Comparison of ENCODE assay signal across 1 cellular context in genomic region chr2:181790716-181791649, GRCh38.
A peak's percentile ranks its signal among the peaks of the same experiment; 100 is the strongest.
TF ChIP-seq lines count a peak whose summit lies in the region.

No MANE protein-coding gene starts in this region.

TF ChIP-seq in HepG2, 621 proteins besides CTCF, POLR2A, EP300 and RAD21 (continued from another document and continues in another):
- TF ChIP-seq PRDM10 (CRISPR knock-in tag; IDR thresholded peaks at IDR 0.05; ENCODE audit: low read depth): no peak
- peak; percentile 73; the same call in 1 of the 2 replicates for TF ChIP-seq ZNF609 (CRISPR knock-in tag; IDR thresholded peaks at IDR 0.05; ENCODE audit: borderline replicate concordance)
- no peak for TF ChIP-seq ZNF816 (CRISPR knock-in tag; IDR thresholded peaks at IDR 0.05; ENCODE audit: borderline replicate concordance)
- no peak for TF ChIP-seq NR0B2 (CRISPR knock-in tag; IDR thresholded peaks at IDR 0.05)
- no peak for TF ChIP-seq IRX3 (CRISPR knock-in tag; IDR thresholded peaks at IDR 0.05; ENCODE audit: borderline replicate concordance, low read depth)
- 0 out of 2 replicates have a peak, but pooled peaks have one; percentile 22 for TF ChIP-seq ZNF337 (CRISPR knock-in tag; IDR thresholded peaks at IDR 0.05; ENCODE audit: borderline replicate concordance, low read depth)
- TF ChIP-seq ZUFSP (CRISPR knock-in tag; IDR thresholded peaks at IDR 0.05; ENCODE audit: borderline replicate concordance): no peak
- TF ChIP-seq ZSCAN29 (CRISPR knock-in tag; conservative IDR thresholded peaks at IDR 0.05): 0 out of 2 replicates have a peak, but pooled peaks have one; percentile 33
- TF ChIP-seq KDM4B (CRISPR knock-in tag; IDR thresholded peaks at IDR 0.05): no peak
- peak; percentile 80; the same call in 1 of the 2 replicates for TF ChIP-seq ZFP36L1 (CRISPR knock-in tag; IDR thresholded peaks at IDR 0.05)
- TF ChIP-seq ZNF33A (CRISPR knock-in tag; IDR thresholded peaks at IDR 0.05; ENCODE audit: borderline replicate concordance): no peak
- peak; percentile 71; the same call in 1 of the 2 replicates for TF ChIP-seq MYPOP (CRISPR knock-in tag; IDR thresholded peaks at IDR 0.05)
- no peak for TF ChIP-seq ZNF460 (CRISPR knock-in tag; IDR thresholded peaks at IDR 0.05; ENCODE audit: borderline replicate concordance)
- no peak for TF ChIP-seq ZSCAN25 (CRISPR knock-in tag; IDR thresholded peaks at IDR 0.05)
- TF ChIP-seq ZNF274 (CRISPR knock-in tag; IDR thresholded peaks at IDR 0.05): no peak
- TF ChIP-seq KAT2B (IDR thresholded peaks at IDR 0.05; ENCODE audit: borderline replicate concordance, low read depth, low read length): no peak
- no peak for TF ChIP-seq TIGD3 (CRISPR knock-in tag; IDR thresholded peaks at IDR 0.05; ENCODE audit: borderline replicate concordance)
- TF ChIP-seq HINFP (CRISPR knock-in tag; IDR thresholded peaks at IDR 0.05; ENCODE audit: low read depth): no peak; the same call in none of the 2 replicates
- TF ChIP-seq ELF4 (CRISPR knock-in tag; IDR thresholded peaks at IDR 0.05; ENCODE audit: borderline replicate concordance): no peak
- no peak for TF ChIP-seq REXO4 (CRISPR knock-in tag; IDR thresholded peaks at IDR 0.05; ENCODE audit: borderline replicate concordance)
- no peak for TF ChIP-seq ATF7 (IDR thresholded peaks at IDR 0.05)
- 0 out of 2 replicates have a peak, but pooled peaks have one; percentile 39 for TF ChIP-seq ATF7 (CRISPR knock-in tag; IDR thresholded peaks at IDR 0.05)
- no peak for TF ChIP-seq ZNF567 (CRISPR knock-in tag; IDR thresholded peaks at IDR 0.05; ENCODE audit: borderline replicate concordance)
- no peak for TF ChIP-seq ZNF101 (CRISPR knock-in tag; IDR thresholded peaks at IDR 0.05; ENCODE audit: borderline replicate concordance, low read depth)
- peak; percentile 60 for TF ChIP-seq ZFY (CRISPR knock-in tag; IDR thresholded peaks at IDR 0.05)
- no peak for TF ChIP-seq SMAD1 (CRISPR knock-in tag; IDR thresholded peaks at IDR 0.05; ENCODE audit: borderline replicate concordance, low read depth)
- no peak for TF ChIP-seq ZMYM2 (CRISPR knock-in tag; IDR thresholded peaks at IDR 0.05)
- TF ChIP-seq BRCA1 (CRISPR knock-in tag; IDR thresholded peaks at IDR 0.05): no peak
- TF ChIP-seq ZNF143 (CRISPR knock-in tag; IDR thresholded peaks at IDR 0.05): no peak
- TF ChIP-seq ATF1 (CRISPR knock-in tag; IDR thresholded peaks at IDR 0.05): peak; percentile 75
- no peak for TF ChIP-seq BCLAF1 (IDR thresholded peaks at IDR 0.05)
- no peak for TF ChIP-seq ZNF160 (CRISPR knock-in tag; IDR thresholded peaks at IDR 0.05)
- TF ChIP-seq ZNF740 (CRISPR knock-in tag; IDR thresholded peaks at IDR 0.05): no peak
- no peak for TF ChIP-seq ZNF883 (CRISPR knock-in tag; IDR thresholded peaks at IDR 0.05; ENCODE audit: not compliant biosample characterization)
- 0 out of 2 replicates have a peak, but pooled peaks have one; percentile 56 for TF ChIP-seq ZNF614 (CRISPR knock-in tag; IDR thresholded peaks at IDR 0.05; ENCODE audit: borderline replicate concordance)
- peak; percentile 43 for TF ChIP-seq ELF3 (CRISPR knock-in tag; IDR thresholded peaks at IDR 0.05)
- peak; percentile 93 for TF ChIP-seq NR2C2 (CRISPR knock-in tag; IDR thresholded peaks at IDR 0.05; ENCODE audit: borderline replicate concordance)
- no peak for TF ChIP-seq CBX1 (IDR thresholded peaks at IDR 0.05; ENCODE audit: low read depth)
- no peak for TF ChIP-seq ZNF552 (CRISPR knock-in tag; IDR thresholded peaks at IDR 0.05; ENCODE audit: borderline replicate concordance)
- peak; percentile 78 for TF ChIP-seq HDAC2 (CRISPR knock-in tag; IDR thresholded peaks at IDR 0.05)
